ENCODE assay signal across 17 cellular contexts in the genomic region with DNA sequence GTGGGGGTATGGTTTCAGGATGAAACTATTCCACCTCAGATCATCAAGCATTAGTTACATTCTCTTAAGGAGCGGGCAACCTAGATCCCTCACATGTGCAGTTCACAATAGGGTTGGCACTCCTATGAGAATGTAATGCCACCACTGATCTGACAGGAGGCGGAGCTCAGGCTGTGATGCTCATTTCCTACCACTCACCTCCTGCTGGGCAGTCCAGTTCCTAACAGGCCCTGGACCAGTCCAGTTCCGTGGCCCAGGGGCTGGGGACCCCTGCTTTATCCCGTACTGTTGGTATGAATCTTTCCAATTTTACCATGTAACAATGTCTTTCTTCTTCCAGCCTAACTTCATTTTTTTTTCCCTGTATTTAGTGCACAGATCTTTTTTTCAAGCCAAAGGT.
DNase-seq lines count a peak whose midpoint lies in the region; ATAC-seq, FAIRE-seq and TF ChIP-seq lines count a peak whose summit lies in the region.
"Had no signal": no experiment of that assay in that cellular context is flagged by ENCODE, and none has a peak within 500 bp of the region (broad histone marks: within the 10 kb centered on the region; RNA-seq: fewer than 3 reads in every experiment).

No MANE protein-coding gene starts in this region.

- peak overlapping the region in 1 of 2 experiments; percentile 43; a peak in 2 of 6 replicates for H3K27ac ChIP-seq in A549
- H3K27ac ChIP-seq in ovary, result no peak overlapping the region
- H3K27ac ChIP-seq: colonic mucosa, heart left ventricle, prostate gland had no signal

- H3K4me3 Mint-ChIP-seq in activated CD8-positive, alpha-beta T cell treated with anti-CD3 and anti-CD28 coated beads for 36 hours, result no peak overlapping the region
- H3K4me3 Mint-ChIP-seq: stimulated activated naive CD8-positive, alpha-beta T cell treated with anti-CD3 and anti-CD28 coated beads, Interleukin-15, Interleukin-2, amounts not matched to agents 100 ng/mL and 50 ng/mL, for 24 hours had no signal

- H3K9me3 ChIP-seq in A549, result no peaks in the 10 kb centered on the region
- H3K9me3 ChIP-seq in ovary, result no peaks in the 10 kb centered on the region
- H3K9me3 ChIP-seq: colonic mucosa, heart left ventricle, prostate gland had no signal

- intact Hi-C loops in activated CD8-positive, alpha-beta T cell treated with anti-CD3 and anti-CD28 coated beads for 36 hours (cut with micrococcal nuclease), result loop anchor here (5.0 to 10.0 kb wide), 2 partner anchors 131 to 699 kb away; no protein-coding TSS in a partner anchor
- intact Hi-C loops in ovary (cut with DNase I), result loop anchor here in 1 of 4 donors (10.0 kb wide), 1 partner anchor 131 kb away; no protein-coding TSS in a partner anchor

- H3K36me3 ChIP-seq in kidney epithelial cell (ENCODE audit: control insufficient read depth, insufficient read depth, low read length), result no peaks in the 10 kb centered on the region
- H3K36me3 ChIP-seq in ovary, result no peaks in the 10 kb centered on the region
- H3K36me3 ChIP-seq: colonic mucosa, prostate gland had no signal

- H3K27ac Mint-ChIP-seq in activated CD8-positive, alpha-beta T cell treated with anti-CD3 and anti-CD28 coated beads for 36 hours, result no peak overlapping the region
- H3K27ac Mint-ChIP-seq: stimulated activated naive CD8-positive, alpha-beta T cell treated with anti-CD3 and anti-CD28 coated beads, Interleukin-15, Interleukin-2, amounts not matched to agents 100 ng/mL and 50 ng/mL, for 24 hours had no signal

- no peak for TF ChIP-seq RAD21 in A549 (conservative IDR thresholded peaks at IDR 0.05 in 1 of 2, IDR thresholded peaks at IDR 0.05 in 1 of 2)

- POLR2A ChIA-PET in A549 (lab: Yijun Ruan, JAX), result no interaction called here
- POLR2A ChIA-PET in activated CD8-positive, alpha-beta T cell treated with anti-CD3 and anti-CD28 coated beads for 36 hours (lab: Charles Lee), result no interaction called here

- H3K4me1 Mint-ChIP-seq in activated CD8-positive, alpha-beta T cell treated with anti-CD3 and anti-CD28 coated beads for 36 hours (ENCODE audit: low read depth), result no peaks in the 10 kb centered on the region

- H3K36me3 Mint-ChIP-seq in activated CD8-positive, alpha-beta T cell treated with anti-CD3 and anti-CD28 coated beads for 36 hours (ENCODE audit: low read depth), result no peaks in the 10 kb centered on the region

- H3K27me3 Mint-ChIP-seq in activated CD8-positive, alpha-beta T cell treated with anti-CD3 and anti-CD28 coated beads for 36 hours, result no peaks in the 10 kb centered on the region

- FAIRE-seq in A549 (lab: Jason Lieb, UNC) (no peak), GM18507 (lab: Jason Lieb, UNC) (peak; percentile 24)
- FAIRE-seq: D721Med had no signal

- TF ChIP-seq EP300 in A549 (IDR thresholded peaks at IDR 0.05) (no peak), ovary (IDR thresholded peaks at IDR 0.05) (no peak)

- ATAC-seq in A549, result peak; percentile 77 to 83; a peak in 5 of 6 replicates
- no peak for ATAC-seq in activated CD8-positive, alpha-beta T cell treated with anti-CD3 and anti-CD28 coated beads for 36 hours
- ATAC-seq in HG03175 (IDR thresholded peaks at IDR 0.05; ENCODE audit: unreplicated experiment), result no peak

- peak overlapping the region; percentile 71; the same call in 1 of the 3 replicates for H3K4me2 ChIP-seq in A549

- DNase-seq in A549 (ENCODE audit: low read depth in 1 of 2, low spot score in 1 of 2) (no peak), GM18507 (ENCODE audit: extremely low spot score, insufficient read length, low read depth) (no peak), RPMI7951 (ENCODE audit: low read depth) (peak; percentile 16), kidney epithelial cell (ENCODE audit: low read depth) (no peak), NCI-H748 (lab: John Stamatoyannopoulos, UW; ENCODE audit: unreplicated experiment) (no peak), ovary (no peak)
- no peak for DNase-seq in activated CD8-positive, alpha-beta T cell treated with anti-CD3 and anti-CD28 coated beads for 36 hours
- DNase-seq: activated gamma-delta T cell treated with Interleukin-2 at 50 U/mL for 16 hours, colonic mucosa, heart left ventricle, islet precursor cell, NCI-H187, T-helper 1 cell had no signal

- TF ChIP-seq POLR2A in A549 (IDR thresholded peaks at IDR 0.05; ENCODE audit: low read length), result no peak
- TF ChIP-seq POLR2A in ovary (IDR thresholded peaks at IDR 0.05), result no peak

- H3K4me1 ChIP-seq in A549 (peaks cover 67% of the 10 kb centered on the region), ovary (ENCODE audit: insufficient read depth) (no peaks in the 10 kb centered on the region)
- H3K4me1 ChIP-seq: colonic mucosa, prostate gland had no signal

- WGBS in A549 (ENCODE audit: missing lambda C conversion rate), result 80% methylated on average over 4 of the region's 4 CpGs
- 80 to 85% (median 83%) methylated on average over 4 of the region's 4 CpGs for WGBS in ovary, 3 donors

- H3K27me3 ChIP-seq in kidney epithelial cell (ENCODE audit: control insufficient read depth, insufficient read depth, low read length) (no peaks in the 10 kb centered on the region), ovary (no peaks in the 10 kb centered on the region)
- H3K27me3 ChIP-seq: colonic mucosa, heart left ventricle had no signal

- H3K4me3 ChIP-seq in A549 (no peak overlapping the region), kidney epithelial cell (ENCODE audit: low read depth, low read length) (no peak overlapping the region), ovary (no peak overlapping the region)
- H3K4me3 ChIP-seq: colonic mucosa, heart left ventricle, prostate gland had no signal

- H3K9me3 Mint-ChIP-seq in activated CD8-positive, alpha-beta T cell treated with anti-CD3 and anti-CD28 coated beads for 36 hours, result no peaks in the 10 kb centered on the region
- H3K9me3 Mint-ChIP-seq: stimulated activated naive CD8-positive, alpha-beta T cell treated with anti-CD3 and anti-CD28 coated beads, Interleukin-15, Interleukin-2, amounts not matched to agents 100 ng/mL and 50 ng/mL, for 24 hours had no signal

- TF ChIP-seq CTCF in A549 (IDR thresholded peaks at IDR 0.05), result no peak
- TF ChIP-seq CTCF in kidney epithelial cell (IDR thresholded peaks at IDR 0.05; ENCODE audit: insufficient read depth, low read length, poor library complexity, severe bottlenecking), result peak; percentile 7
- no peak for TF ChIP-seq CTCF in activated CD8-positive, alpha-beta T cell treated with anti-CD3 and anti-CD28 coated beads for 36 hours (IDR thresholded peaks at IDR 0.05)
- no peak for TF ChIP-seq CTCF in ovary (IDR thresholded peaks at IDR 0.05)

- CTCF ChIA-PET in A549 (lab: Yijun Ruan, JAX), result interaction anchor here (0.7 to 1.6 kb wide), 13 partner anchors 12 to 197 kb away, joined by 3 to 8 read pairs (median 3); no protein-coding TSS in a partner anchor
- CTCF ChIA-PET in activated CD8-positive, alpha-beta T cell treated with anti-CD3 and anti-CD28 coated beads for 36 hours (lab: Charles Lee), result interaction anchor here (1.3 kb wide), 1 partner anchor 137 kb away, joined by 3 read pairs; no protein-coding TSS in a partner anchor

TF ChIP-seq in A549, 52 proteins besides CTCF, POLR2A, EP300 and RAD21:
- TF ChIP-seq CHD4 (IDR thresholded peaks at IDR 0.05; ENCODE audit: borderline replicate concordance), result no peak
- no peak for TF ChIP-seq EHMT2 (IDR thresholded peaks at IDR 0.05; ENCODE audit: low read depth)
- TF ChIP-seq CBX8 (IDR thresholded peaks at IDR 0.05), result no peak
- TF ChIP-seq, protein P1, sequence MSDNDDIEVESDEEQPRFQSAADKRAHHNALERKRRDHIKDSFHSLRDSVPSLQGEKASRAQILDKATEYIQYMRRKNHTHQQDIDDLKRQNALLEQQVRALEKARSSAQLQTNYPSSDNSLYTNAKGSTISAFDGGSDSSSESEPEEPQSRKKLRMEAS (IDR thresholded peaks at IDR 0.05), result no peak
- no peak for TF ChIP-seq RNF2 (IDR thresholded peaks at IDR 0.05; ENCODE audit: borderline replicate concordance, low read depth)
- no peak for TF ChIP-seq KDM5A (IDR thresholded peaks at IDR 0.05)
- no peak for TF ChIP-seq RARB (CRISPR knock-in tag; IDR thresholded peaks at IDR 0.05)
- TF ChIP-seq, protein P2, sequence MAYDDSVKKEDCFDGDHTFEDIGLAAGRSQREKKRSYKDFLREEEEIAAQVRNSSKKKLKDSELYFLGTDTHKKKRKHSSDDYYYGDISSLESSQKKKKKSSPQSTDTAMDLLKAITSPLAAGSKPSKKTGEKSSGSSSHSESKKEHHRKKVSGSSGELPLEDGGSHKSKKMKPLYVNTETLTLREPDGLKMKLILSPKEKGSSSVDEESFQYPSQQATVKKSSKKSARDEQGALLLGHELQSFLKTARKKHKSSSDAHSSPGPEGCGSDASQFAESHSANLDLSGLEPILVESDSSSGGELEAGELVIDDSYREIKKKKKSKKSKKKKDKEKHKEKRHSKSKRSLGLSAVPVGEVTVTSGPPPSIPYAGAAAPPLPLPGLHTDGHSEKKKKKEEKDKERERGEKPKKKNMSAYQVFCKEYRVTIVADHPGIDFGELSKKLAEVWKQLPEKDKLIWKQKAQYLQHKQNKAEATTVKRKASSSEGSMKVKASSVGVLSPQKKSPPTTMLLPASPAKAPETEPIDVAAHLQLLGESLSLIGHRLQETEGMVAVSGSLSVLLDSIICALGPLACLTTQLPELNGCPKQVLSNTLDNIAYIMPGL (CRISPR knock-in tag; IDR thresholded peaks at IDR 0.05; ENCODE audit: borderline replicate concordance), result no peak
- TF ChIP-seq TFCP2L1 (CRISPR knock-in tag; IDR thresholded peaks at IDR 0.05), result no peak
- TF ChIP-seq EHF (CRISPR knock-in tag; IDR thresholded peaks at IDR 0.05), result no peak
- no peak for TF ChIP-seq BHLHE40 (IDR thresholded peaks at IDR 0.05; ENCODE audit: low read depth, low read length)

Comparison
In these comparisons a context has a peak if more than half of its experiments do, and no peak if none do; other contexts are left out.
1. ATAC-seq: peak in A549 (2 of 2); none in activated CD8-positive, alpha-beta T cell treated with anti-CD3 and anti-CD28 coated beads for 36 hours (single experiment) and HG03175 (single experiment).